24 cellular contexts compared by ENCODE assay signal in the genomic region with DNA sequence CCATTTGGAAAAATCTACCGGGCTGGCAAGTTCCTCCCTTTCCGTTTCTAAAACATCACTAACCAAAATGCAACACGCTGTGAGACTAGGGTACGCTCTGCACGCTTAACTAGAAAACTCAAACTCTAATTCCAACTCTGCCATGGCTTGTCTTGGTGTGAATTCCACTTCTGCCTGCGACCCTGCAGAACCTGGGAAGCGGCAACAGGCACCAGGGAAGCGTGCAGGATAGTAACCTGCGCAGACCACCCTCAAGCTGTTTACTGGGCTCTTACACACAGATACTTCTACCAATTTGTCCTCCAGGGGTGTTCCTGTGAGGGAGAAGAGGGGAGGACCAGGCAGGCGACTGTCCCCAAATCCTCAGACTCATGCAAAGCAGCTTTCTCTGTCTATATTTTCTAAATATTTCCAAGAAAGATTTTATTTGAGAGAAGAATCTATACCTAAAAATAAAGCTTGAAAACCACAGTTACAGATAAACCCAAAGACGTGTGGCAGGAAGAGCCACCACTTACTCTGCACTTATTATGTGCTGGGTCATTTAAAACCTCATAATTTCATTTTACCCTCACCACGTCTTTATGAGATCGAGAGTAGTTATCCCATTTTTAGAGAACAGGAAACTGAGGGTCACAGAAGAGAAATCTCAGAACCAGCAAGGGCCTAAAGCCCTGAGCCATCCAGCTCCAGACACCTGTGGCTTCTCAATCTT. TPM values are rescaled to one million over a fixed set of nuclear protein-coding genes. Genes with fewer than 3 reads are reported as not detected.
"Had no signal": no experiment of that assay in that cellular context is flagged by ENCODE, and none has a peak within 500 bp of the region (broad histone marks: within the 10 kb centered on the region; RNA-seq: fewer than 3 reads in every experiment).

No MANE protein-coding gene starts in this region.

- H3K36me3 Mint-ChIP-seq: IgD-negative memory B cell had no signal

- FAIRE-seq: HTR-8/SVneo, K562 had no signal

- ATAC-seq: K562, Panc1, PC-3, SK-N-SH treated with all-trans-retinoic acid at 6 μM for 48 hours had no signal

- DNase-seq: NCI-H1092, NCI-H1105 treated with DMSO at 0.1 percent for 48 hours, NCI-H1417 treated with DMSO at 0.1 percent for 48 hours, NCI-H146, NCI-H1694 treated with DMSO at 0.1 percent for 48 hours, NCI-H1930, NCI-H2081, NCI-H2107, NCI-H2227 treated with DMSO at 0.1 percent for 48 hours, NCI-H524, NCI-H526 treated with DMSO at 0.1 percent for 48 hours, NCI-H748 treated with DMSO at 0.1 percent for 48 hours, PC-3, SHP77 had no signal

- H3K4me1 Mint-ChIP-seq: IgD-negative memory B cell had no signal

- H3K4me3 Mint-ChIP-seq: IgD-negative memory B cell had no signal

- H3K4me3 ChIP-seq: K562 had no signal

- H3K27ac ChIP-seq: HL-60, RWPE1 had no signal

- H3K27ac Mint-ChIP-seq: IgD-negative memory B cell had no signal

RNA-seq across cellular contexts. Expression of gene CPXM2, which starts 52.9 kb away (rescaled TPM):
- total RNA-seq: K562, LHCN-M2, MCF 10A, OCI-LY7, PC-3 had no signal
- polyA plus RNA-seq: IgD-negative memory B cell, K562 had no signal
